Comparison of ENCODE assay signal across 8 cellular contexts in the genomic region with DNA sequence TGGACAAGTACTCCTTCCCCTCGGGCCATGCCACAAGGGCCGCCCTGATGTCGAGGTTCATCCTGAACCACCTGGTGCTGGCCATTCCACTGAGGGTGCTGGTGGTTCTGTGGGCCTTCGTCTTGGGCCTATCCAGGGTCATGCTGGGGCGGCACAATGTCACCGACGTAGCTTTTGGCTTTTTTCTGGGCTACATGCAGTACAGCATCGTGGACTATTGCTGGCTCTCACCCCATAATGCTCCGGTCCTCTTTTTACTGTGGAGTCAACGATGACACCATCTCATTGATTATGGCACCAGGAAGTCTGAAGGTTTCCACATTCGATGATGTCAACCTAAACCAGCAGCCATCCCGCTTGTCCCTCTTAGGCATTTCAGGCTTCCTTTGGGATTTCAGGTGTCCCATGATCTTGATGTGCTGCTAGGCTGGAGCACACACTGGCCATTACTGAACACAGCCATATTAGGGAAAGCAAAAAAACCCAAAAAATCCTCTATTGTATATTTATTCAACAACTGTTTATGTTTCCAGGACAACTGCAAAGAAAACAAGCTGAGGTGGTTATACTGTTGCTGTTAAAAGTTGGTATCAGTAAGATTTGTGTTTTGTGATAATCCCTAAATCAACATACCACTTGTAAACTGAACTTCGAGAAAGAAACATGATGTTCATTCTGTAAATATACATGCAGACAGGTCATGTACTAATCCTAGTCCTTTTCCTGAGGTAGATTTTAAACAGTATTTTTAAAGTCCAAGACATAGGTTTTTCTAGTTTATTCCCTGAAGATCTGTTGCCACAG. TPM values are rescaled to one million over a fixed set of nuclear protein-coding genes. Genes with fewer than 3 reads are reported as not detected.
A peak's percentile ranks its signal among the peaks of the same experiment; 100 is the strongest.
DNase-seq lines count a peak whose midpoint lies in the region; ATAC-seq and TF ChIP-seq lines count a peak whose summit lies in the region.

No MANE protein-coding gene starts in this region.

- no TSS peak for BruUV-seq in Calu3 (replicated peaks; lab: Mats Ljungman, UMichigan)

- peak overlapping the region; percentile 63 for H3K27ac Mint-ChIP-seq in Calu3 (ENCODE audit: unreplicated experiment)

- no peaks in the 10 kb centered on the region for H3K27me3 ChIP-seq in adipocyte (replicated peaks; ENCODE audit: control insufficient read depth, insufficient read depth, low read length)
- H3K27me3 ChIP-seq in thymus (ENCODE audit: control insufficient read depth, insufficient read depth) = no peaks in the 10 kb centered on the region

- 74% methylated on average over 13 of the region's 13 CpGs for whole genome bisulfite sequencing in thymus

- peak overlapping the region; percentile 87 for H3K9ac ChIP-seq in adipocyte (ENCODE audit: low read length)

- TF ChIP-seq CTCF in Calu3 (IDR thresholded peaks at IDR 0.05; ENCODE audit: unreplicated experiment) (no peak), omental fat pad (IDR thresholded peaks at IDR 0.05) (no peak)

- H3K36me3 Mint-ChIP-seq in Calu3 (ENCODE audit: insufficient read depth, unreplicated experiment) = peaks cover 40% of the 10 kb centered on the region

- H3K27me3 Mint-ChIP-seq in Calu3 (ENCODE audit: unreplicated experiment) = no peaks in the 10 kb centered on the region

- no peaks in the 10 kb centered on the region for H3K36me3 ChIP-seq in adipocyte (ENCODE audit: control insufficient read depth, insufficient read depth, low read length, severe bottlenecking)
- no peaks in the 10 kb centered on the region for H3K36me3 ChIP-seq in thymus (ENCODE audit: control insufficient read depth, insufficient read depth)

- ATAC-seq in left colon (peak; percentile 43), omental fat pad (ENCODE audit: low FRiP score) (no peak)

- H3K4me1 Mint-ChIP-seq in Calu3 (ENCODE audit: low read depth, unreplicated experiment) = peaks cover 22% of the 10 kb centered on the region

- no peaks in the 10 kb centered on the region for H3K9me3 Mint-ChIP-seq in Calu3 (ENCODE audit: low read depth, unreplicated experiment)

- H3K27ac ChIP-seq in thymus (ENCODE audit: low read depth) = no peak overlapping the region

- H3K4me1 ChIP-seq in adipocyte (ENCODE audit: control insufficient read depth, insufficient read depth, low read length) (peaks cover 41% of the 10 kb centered on the region), thymus (ENCODE audit: control insufficient read depth, insufficient read depth, low read length) (peaks cover 24% of the 10 kb centered on the region)

- no peak for DNase-seq in Calu3
- peak; percentile 68 for DNase-seq in HT-29 (ENCODE audit: low spot score)
- DNase-seq in adipocyte (ENCODE audit: low read depth) = peak; percentile 45
- no peak for DNase-seq in left colon
- no peak for DNase-seq in omental fat pad (ENCODE audit: low spot score)
- DNase-seq in UCSD-AML1 (lab: John Stamatoyannopoulos, UW; ENCODE audit: unreplicated experiment) = no peak
- DNase-seq in HPDE6-E6E7 (ENCODE audit: extremely low spot score) = no peak

- intact Hi-C loops in Calu3 (cut with micrococcal nuclease; ENCODE audit: unreplicated experiment) = no loop called here
- intact Hi-C loops in left colon (cut with DNase I, micrococcal nuclease) = loop anchor here in 1 of 2 donors (5.0 to 10.0 kb wide), 2 partner anchors 79 to 322 kb away; a partner anchor contains a TSS

- H3K9me3 ChIP-seq in adipocyte (ENCODE audit: control insufficient read depth, low read length) (no peaks in the 10 kb centered on the region), thymus (ENCODE audit: control insufficient read depth) (no peaks in the 10 kb centered on the region)

- H3K4me3 ChIP-seq in adipocyte (ENCODE audit: low read length) = peak overlapping the region; percentile 83
- H3K4me3 ChIP-seq in thymus (ENCODE audit: low read length) = peak overlapping the region; percentile 84

- H3K4me3 Mint-ChIP-seq in Calu3 (ENCODE audit: low read depth, unreplicated experiment) = peak overlapping the region; percentile 79

- CTCF ChIA-PET in Calu3 (lab: Charles Lee) = no interaction called here

RNA-seq across cellular contexts. Expression of a gene that starts 1.1 kb away (rescaled TPM):
- total RNA-seq in Calu3 (2022) (10.3 and 11.1 TPM in 2 replicates), left colon (10 to 100 TPM; 15.9 to 22.3 TPM), omental fat pad (1 to 10 TPM; 3.4 to 6.0 (median 5.3) TPM)
- 12.7 and 13.5 TPM in 2 replicates for total RNA-seq in HT-29 (2014; rRNA removed; shearing (Covaris generic))
- 12.4 TPM for polyA plus RNA-seq in thymus

RNA-seq across cellular contexts. Expression of a gene that starts 3.1 kb away (rescaled TPM):
- 5.7 and 7.1 TPM in 2 replicates for total RNA-seq in Calu3 (2022)
- total RNA-seq in HT-29 (2014; rRNA removed; shearing (Covaris generic)) = 6.3 and 9.3 TPM in 2 replicates
- total RNA-seq in left colon = 1 to 10 TPM; 3.2 to 6.3 TPM
- 1.2 TPM for polyA plus RNA-seq in thymus
- total RNA-seq in omental fat pad = 1 to 10 TPM; 1.3 to 5.5 (median 2.6) TPM

RNA-seq across cellular contexts. Expression of a gene that starts 16.2 kb away (rescaled TPM):
- total RNA-seq in Calu3 (2022) (12.1 TPM in 2 replicates), left colon (10 to 100 TPM; 11.9 to 14.7 TPM), omental fat pad (10 to 100 TPM; 26.3 to 46.1 (median 31.2) TPM)
- 9.4 and 12.8 TPM in 2 replicates for total RNA-seq in HT-29 (2014; rRNA removed; shearing (Covaris generic))
- polyA plus RNA-seq in thymus = 16.9 TPM

Comparison
In these comparisons a context has a peak if more than half of its experiments do, and no peak if none do; other contexts are left out.
1. DNase-seq: peak in HT-29 (single experiment) and adipocyte (single experiment); none in Calu3 (single experiment), left colon (0 of 2), omental fat pad (single experiment), UCSD-AML1 (single experiment) and HPDE6-E6E7 (single experiment).